8 cellular contexts compared by ENCODE assay signal in genomic region chr2:231785822-231786176, GRCh38. TPM values are rescaled to one million over a fixed set of nuclear protein-coding genes. Genes with fewer than 3 reads are reported as not detected.
DNase-seq lines count a peak whose midpoint lies in the region; ATAC-seq lines count a peak whose summit lies in the region.

No MANE protein-coding gene starts in this region.

- H3K9me3 ChIP-seq in T-helper 17 cell (ENCODE audit: control insufficient read depth, low read length, poor library complexity, severe bottlenecking), result no peaks in the 10 kb centered on the region
- H3K9me3 ChIP-seq in right cardiac atrium (ENCODE audit: control insufficient read depth, low read length), result no peaks in the 10 kb centered on the region

- H3K4me1 ChIP-seq in right cardiac atrium (ENCODE audit: control insufficient read depth, insufficient read depth, low read length), result peaks cover 6% of the 10 kb centered on the region

- ATAC-seq in GM21825 (IDR thresholded peaks at IDR 0.05; ENCODE audit: unreplicated experiment), result peak; percentile 3
- ATAC-seq in T-helper 17 cell, result peak; percentile 1
- ATAC-seq in right cardiac atrium, result no peak
- ATAC-seq in stimulated activated naive B cell treated with anti-CD40 and anti-IgM and Interleukin-4, amounts not matched to agents 10 μg/mL and 1 μg/mL and 100 μg/mL, for 72 hours (replicated peaks), result no peak

- no peak for DNase-seq in T-helper 17 cell
- no peak for DNase-seq in right cardiac atrium
- no peak for DNase-seq in stimulated activated naive B cell treated with anti-CD40 and anti-IgM and Interleukin-4, amounts not matched to agents 10 μg/mL and 1 μg/mL and 100 μg/mL, for 72 hours
- no peak for DNase-seq in ureter (ENCODE audit: low spot score)
- DNase-seq in mucosa of gallbladder (ENCODE audit: low spot score), result no peak
- DNase-seq in activated CD4-positive, alpha-beta T cell treated with anti-CD3 and anti-CD28 coated beads, Interleukin-2, amount 50 U/mL, for 1 hour, result no peak
- DNase-seq in HuH-7.5 (ENCODE audit: low spot score), result no peak

- H3K4me3 ChIP-seq in right cardiac atrium (ENCODE audit: low read length), result peak overlapping the region; percentile 79

- peaks cover 55% of the 10 kb centered on the region for H3K4me1 Mint-ChIP-seq in T-helper 17 cell
- peaks cover 38 to 78% of the 10 kb centered on the region in 2 donors for H3K4me1 Mint-ChIP-seq in stimulated activated naive B cell treated with anti-CD40 and anti-IgM and Interleukin-4, amounts not matched to agents 10 μg/mL and 1 μg/mL and 100 μg/mL, for 72 hours

- H3K27ac ChIP-seq in right cardiac atrium (ENCODE audit: low read length), result peak overlapping the region; percentile 46

- peaks cover 3% of the 10 kb centered on the region for H3K36me3 Mint-ChIP-seq in T-helper 17 cell (ENCODE audit: low read depth)
- peaks cover 7% of the 10 kb centered on the region in 2 donors for H3K36me3 Mint-ChIP-seq in stimulated activated naive B cell treated with anti-CD40 and anti-IgM and Interleukin-4, amounts not matched to agents 10 μg/mL and 1 μg/mL and 100 μg/mL, for 72 hours

- no peaks in the 10 kb centered on the region for H3K27me3 ChIP-seq in right cardiac atrium (ENCODE audit: control insufficient read depth, insufficient read depth)

- 45% methylated on average over 6 of the region's 6 CpGs for WGBS in right cardiac atrium

- no peaks in the 10 kb centered on the region for H3K9me3 Mint-ChIP-seq in stimulated activated naive B cell treated with anti-CD40 and anti-IgM and Interleukin-4, amounts not matched to agents 10 μg/mL and 1 μg/mL and 100 μg/mL, for 72 hours

- no peaks in the 10 kb centered on the region for H3K27me3 Mint-ChIP-seq in T-helper 17 cell
- H3K27me3 Mint-ChIP-seq in stimulated activated naive B cell treated with anti-CD40 and anti-IgM and Interleukin-4, amounts not matched to agents 10 μg/mL and 1 μg/mL and 100 μg/mL, for 72 hours, result no peaks in the 10 kb centered on the region

- H3K4me3 Mint-ChIP-seq in T-helper 17 cell, result peak overlapping the region; percentile 97
- peak overlapping the region; percentile 93 to 97 for H3K4me3 Mint-ChIP-seq in stimulated activated naive B cell treated with anti-CD40 and anti-IgM and Interleukin-4, amounts not matched to agents 10 μg/mL and 1 μg/mL and 100 μg/mL, for 72 hours

- H3K27ac Mint-ChIP-seq in T-helper 17 cell, result peak overlapping the region; percentile 92
- peak overlapping the region; percentile 96 for H3K27ac Mint-ChIP-seq in stimulated activated naive B cell treated with anti-CD40 and anti-IgM and Interleukin-4, amounts not matched to agents 10 μg/mL and 1 μg/mL and 100 μg/mL, for 72 hours

- intact Hi-C loops in right cardiac atrium (cut with DNase I), result no loop called here

RNA-seq across cellular contexts. Expression of gene COPS7B, which starts 0.4 kb away (rescaled TPM):
- total RNA-seq in T-helper 17 cell, result 10 to 100 TPM; 38.9 to 46.4 TPM
- total RNA-seq in right cardiac atrium, result 10 to 100 TPM; 16.2 to 21.7 (median 19.3) TPM
- 17.7 TPM for polyA plus RNA-seq in right cardiac atrium
- total RNA-seq in ureter, result 47.7 TPM
- 36.9 TPM for total RNA-seq in mucosa of gallbladder

RNA-seq across cellular contexts. Expression of gene PDE6D, which starts 4.7 kb away (rescaled TPM):
- total RNA-seq in T-helper 17 cell (10 to 100 TPM; 19.3 to 21.6 TPM), right cardiac atrium (10 to 100 TPM; 13.3 to 17.9 (median 16.4) TPM), ureter (18.5 TPM), mucosa of gallbladder (24.4 TPM)
- polyA plus RNA-seq in right cardiac atrium, result 24.3 TPM

Comparison
In these comparisons a context has a peak if more than half of its experiments do, and no peak if none do; other contexts are left out.
1. ATAC-seq: peak in GM21825 (single experiment) and T-helper 17 cell (single experiment); none in right cardiac atrium (0 of 2) and stimulated activated naive B cell treated with anti-CD40 and anti-IgM and Interleukin-4, amounts not matched to agents 10 μg/mL and 1 μg/mL and 100 μg/mL, for 72 hours (0 of 2).